ENCODE assay signal across 12 cellular contexts in the genomic region with DNA sequence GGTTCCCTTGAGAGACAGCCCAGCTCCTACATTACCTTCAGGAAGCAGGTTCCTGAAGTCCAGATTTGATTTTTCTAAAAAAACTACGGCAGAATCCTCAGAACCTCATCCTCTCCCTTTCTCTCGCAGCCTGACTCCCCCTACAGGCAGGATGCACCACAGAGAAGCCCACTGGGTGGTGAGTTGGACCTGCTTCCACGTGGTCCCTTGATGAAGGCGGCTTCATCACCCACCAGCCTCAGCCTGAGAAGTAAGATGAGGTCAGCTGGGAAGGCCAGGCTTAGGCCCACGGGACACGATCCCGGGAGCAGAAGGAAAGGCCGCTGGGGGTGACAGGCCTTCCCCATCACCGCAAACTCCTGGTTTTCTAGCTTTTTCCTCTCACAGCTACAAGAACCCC.
DNase-seq lines count a peak whose midpoint lies in the region; ATAC-seq and TF ChIP-seq lines count a peak whose summit lies in the region.
"Had no signal": no experiment of that assay in that cellular context is flagged by ENCODE, and none has a peak within 500 bp of the region (broad histone marks: within the 10 kb centered on the region; RNA-seq: fewer than 3 reads in every experiment).

No MANE protein-coding gene starts in this region.

- H3K9ac ChIP-seq in OCI-LY3 (ENCODE audit: low read length) (no peak overlapping the region), rectal smooth muscle tissue (ENCODE audit: low read length) (no peak overlapping the region)

- H3K4me1 Mint-ChIP-seq in effector memory CD8-positive, alpha-beta T cell (ENCODE audit: low read depth in 2 of 2): peaks cover 17 to 22% of the 10 kb centered on the region in 2 donors
- H3K4me1 Mint-ChIP-seq in activated CD4-positive, alpha-beta memory T cell treated with anti-CD3 and anti-CD28 coated beads, Interleukin-2, amount 10 ng/mL, durations not matched to agents 7 days and 5 days: peaks cover 12% of the 10 kb centered on the region

- H3K4me2 ChIP-seq in OCI-LY3 (ENCODE audit: low read length): no peak overlapping the region

- TF ChIP-seq POLR2A in Peyer's patch (IDR thresholded peaks at IDR 0.05): no peak

- H3K27ac Mint-ChIP-seq in effector memory CD8-positive, alpha-beta T cell: peak overlapping the region in 1 of 2 donors; percentile 25
- H3K27ac Mint-ChIP-seq in activated CD4-positive, alpha-beta memory T cell treated with anti-CD3 and anti-CD28 coated beads, Interleukin-2, amount 10 ng/mL, durations not matched to agents 7 days and 5 days: no peak overlapping the region
- H3K27ac Mint-ChIP-seq: activated T-cell treated with anti-CD3 and anti-CD28 coated beads, Interleukin-2, amount 50 U/mL, for 72 hours had no signal

- no peak for ATAC-seq in GM18868 (IDR thresholded peaks at IDR 0.05; ENCODE audit: unreplicated experiment)
- ATAC-seq in effector memory CD8-positive, alpha-beta T cell (replicated peaks): no peak
- ATAC-seq: activated T-cell treated with anti-CD3 and anti-CD28 coated beads, Interleukin-2, amount 50 U/mL, for 72 hours; heart right ventricle had no signal

- H2AFZ ChIP-seq in OCI-LY3 (ENCODE audit: low read depth, low read length): no peak overlapping the region

- H3K9me3 ChIP-seq in OCI-LY3 (ENCODE audit: insufficient read depth, low read length) (no peaks in the 10 kb centered on the region), Peyer's patch (no peaks in the 10 kb centered on the region)
- H3K9me3 ChIP-seq: heart right ventricle, spleen had no signal

- POLR2A ChIA-PET in activated CD4-positive, alpha-beta memory T cell treated with anti-CD3 and anti-CD28 coated beads, Interleukin-2, amount 10 ng/mL, durations not matched to agents 7 days and 5 days (lab: Charles Lee): no interaction called here

- peaks cover 17% of the 10 kb centered on the region for H3K36me3 Mint-ChIP-seq in effector memory CD8-positive, alpha-beta T cell (ENCODE audit: insufficient read depth)
- H3K36me3 Mint-ChIP-seq in activated CD4-positive, alpha-beta memory T cell treated with anti-CD3 and anti-CD28 coated beads, Interleukin-2, amount 10 ng/mL, durations not matched to agents 7 days and 5 days (ENCODE audit: low read depth): peaks cover 10% of the 10 kb centered on the region

- CTCF ChIA-PET in activated CD4-positive, alpha-beta memory T cell treated with anti-CD3 and anti-CD28 coated beads, Interleukin-2, amount 10 ng/mL, durations not matched to agents 7 days and 5 days (lab: Charles Lee): interaction anchor here (1.6 kb wide), 1 partner anchor 17 kb away, joined by 4 read pairs; no protein-coding TSS in a partner anchor

- no peak for DNase-seq in GM10266 (ENCODE audit: extremely low spot score)
- no peak for DNase-seq in epithelial cell of prostate (ENCODE audit: low read depth, low spot score)
- no peak for DNase-seq in effector memory CD8-positive, alpha-beta T cell
- DNase-seq in activated CD4-positive, alpha-beta memory T cell treated with anti-CD3 and anti-CD28 coated beads, Interleukin-2, amount 10 ng/mL, durations not matched to agents 7 days and 5 days: no peak
- DNase-seq in Peyer's patch: no peak
- DNase-seq: activated T-cell treated with anti-CD3 and anti-CD28 coated beads, Interleukin-2, amount 50 U/mL, for 72 hours; DMS153; heart right ventricle; spleen had no signal

- no peaks in the 10 kb centered on the region for H4K20me1 ChIP-seq in OCI-LY3 (ENCODE audit: insufficient read depth, low read length)

- H3K36me3 ChIP-seq in OCI-LY3 (replicated peaks; ENCODE audit: low read depth, low read length) (no peaks in the 10 kb centered on the region), rectal smooth muscle tissue (ENCODE audit: control insufficient read depth, insufficient read depth, low read length) (peaks cover 39% of the 10 kb centered on the region), Peyer's patch (peaks cover 0 to 41% (median 0%) of the 10 kb centered on the region in 3 donors)

- H3K4me1 ChIP-seq in OCI-LY3 (ENCODE audit: low read length): no peaks in the 10 kb centered on the region
- H3K4me1 ChIP-seq in rectal smooth muscle tissue (ENCODE audit: control insufficient read depth, insufficient read depth, low read length): peaks cover 36% of the 10 kb centered on the region
- H3K4me1 ChIP-seq in Peyer's patch: no peaks in the 10 kb centered on the region

- H3K27me3 Mint-ChIP-seq in effector memory CD8-positive, alpha-beta T cell: no peaks in the 10 kb centered on the region
- H3K27me3 Mint-ChIP-seq in activated CD4-positive, alpha-beta memory T cell treated with anti-CD3 and anti-CD28 coated beads, Interleukin-2, amount 10 ng/mL, durations not matched to agents 7 days and 5 days: no peaks in the 10 kb centered on the region

- H3K79me2 ChIP-seq in OCI-LY3 (ENCODE audit: low read length): no peaks in the 10 kb centered on the region

- peaks cover 5 to 13% of the 10 kb centered on the region in 2 donors for H3K9me3 Mint-ChIP-seq in effector memory CD8-positive, alpha-beta T cell
- H3K9me3 Mint-ChIP-seq in activated CD4-positive, alpha-beta memory T cell treated with anti-CD3 and anti-CD28 coated beads, Interleukin-2, amount 10 ng/mL, durations not matched to agents 7 days and 5 days: peaks cover 2% of the 10 kb centered on the region
- H3K9me3 Mint-ChIP-seq: activated T-cell treated with anti-CD3 and anti-CD28 coated beads, Interleukin-2, amount 50 U/mL, for 72 hours had no signal

- H3K4me3 Mint-ChIP-seq in effector memory CD8-positive, alpha-beta T cell: no peak overlapping the region
- no peak overlapping the region for H3K4me3 Mint-ChIP-seq in activated CD4-positive, alpha-beta memory T cell treated with anti-CD3 and anti-CD28 coated beads, Interleukin-2, amount 10 ng/mL, durations not matched to agents 7 days and 5 days
- H3K4me3 Mint-ChIP-seq: activated T-cell treated with anti-CD3 and anti-CD28 coated beads, Interleukin-2, amount 50 U/mL, for 72 hours had no signal

- no peak overlapping the region for H3K27ac ChIP-seq in OCI-LY3 (ENCODE audit: low read length)
- H3K27ac ChIP-seq in epithelial cell of prostate: peak overlapping the region; percentile 65
- H3K27ac ChIP-seq in rectal smooth muscle tissue (ENCODE audit: low read depth, low read length): peak overlapping the region; percentile 82
- no peak overlapping the region for H3K27ac ChIP-seq in Peyer's patch

- no peaks in the 10 kb centered on the region for H3K27me3 ChIP-seq in OCI-LY3 (ENCODE audit: low read depth, low read length)
- H3K27me3 ChIP-seq in rectal smooth muscle tissue (ENCODE audit: control insufficient read depth, insufficient read depth, low read length): no peaks in the 10 kb centered on the region
- H3K27me3 ChIP-seq in Peyer's patch: no peaks in the 10 kb centered on the region
- H3K27me3 ChIP-seq: heart right ventricle had no signal

- TF ChIP-seq CTCF in GM10266 (IDR thresholded peaks at IDR 0.05; ENCODE audit: control insufficient read depth, insufficient read depth, low read depth, missing control alignments) (peak; percentile 22), OCI-LY3 (IDR thresholded peaks at IDR 0.05; ENCODE audit: low read depth, low read length) (peak; percentile 48), Peyer's patch (IDR thresholded peaks at IDR 0.05) (no peak)

- H3K4me3 ChIP-seq in OCI-LY3 (ENCODE audit: low read length) (no peak overlapping the region), rectal smooth muscle tissue (ENCODE audit: low read length) (no peak overlapping the region), Peyer's patch (no peak overlapping the region)
- H3K4me3 ChIP-seq: heart right ventricle, spleen had no signal

Comparison
In these comparisons a context has a peak if more than half of its experiments do, and no peak if none do; other contexts are left out.
1. CTCF ChIP-seq: peak in GM10266 (single experiment) and OCI-LY3 (single experiment); none in Peyer's patch (0 of 6).
2. H3K27ac ChIP-seq: peak in epithelial cell of prostate (single experiment) and rectal smooth muscle tissue (single experiment); none in OCI-LY3 (single experiment) and Peyer's patch (0 of 4).